ENCODE assay signal across 8 cellular contexts in the genomic region with DNA sequence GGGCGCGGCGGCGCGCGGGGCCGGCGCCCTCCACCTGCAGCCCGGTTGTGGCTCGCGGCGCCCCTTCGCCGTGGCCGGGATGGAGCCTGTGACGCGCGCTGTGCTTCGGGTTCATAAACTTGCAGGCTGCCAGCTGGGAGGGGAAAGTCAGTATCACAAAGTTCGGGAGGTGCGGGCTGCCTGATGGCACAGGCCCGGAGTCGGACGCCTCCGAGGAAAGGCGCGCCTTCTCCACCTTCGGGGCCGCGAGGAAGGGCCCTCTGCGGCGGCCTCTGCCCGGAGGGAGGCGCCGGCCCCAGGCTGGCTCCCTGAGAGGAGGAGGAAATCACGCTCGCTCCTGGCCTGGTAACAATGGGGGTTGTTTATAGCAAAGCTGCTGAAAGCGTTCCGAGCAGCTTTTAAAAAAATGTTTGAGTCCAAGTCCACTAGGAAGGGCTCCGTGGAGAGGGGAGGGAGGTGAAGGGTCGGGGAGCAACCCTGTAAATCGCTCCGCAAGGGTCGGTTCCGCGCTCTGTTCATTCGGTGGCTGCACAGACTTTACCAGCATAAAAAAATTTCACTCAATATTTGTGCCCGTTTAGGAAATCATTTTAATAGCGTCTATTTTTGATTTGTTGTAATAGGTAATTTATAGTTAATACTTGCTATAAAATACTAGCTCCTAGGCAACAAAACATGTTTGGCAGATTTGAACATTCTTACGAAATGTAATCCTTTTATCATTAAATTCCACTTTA. TPM values are rescaled to one million over a fixed set of nuclear protein-coding genes. Genes with fewer than 3 reads are reported as not detected.
DNase-seq lines count a peak whose midpoint lies in the region; ATAC-seq and TF ChIP-seq lines count a peak whose summit lies in the region.

No MANE protein-coding gene starts in this region.

- DNase-seq in AG09309 (ENCODE audit: low read depth) (no peak), Peyer's patch (peak in 2 of 3 donors; percentile 73 to 79), ascending aorta (ENCODE audit: low spot score in 2 of 2) (peak in 1 of 2 donors; percentile 73), left ventricle myocardium inferior (peak; percentile 44), NCI-H1930 (lab: John Stamatoyannopoulos, UW) (no peak)

- intact Hi-C loops in ascending aorta (cut with DNase I) (loop anchor here (5.0 kb wide), 1 partner anchor 280 kb away; no protein-coding TSS in a partner anchor), left ventricle myocardium inferior (cut with micrococcal nuclease) (no loop called here)

- no peak overlapping the region for H3K9ac ChIP-seq in parathyroid adenoma

- H3K27me3 ChIP-seq in Peyer's patch (no peaks in the 10 kb centered on the region), ascending aorta (no peaks in the 10 kb centered on the region), left ventricle myocardium inferior (ENCODE audit: low read depth) (no peaks in the 10 kb centered on the region), parathyroid adenoma (ENCODE audit: control insufficient read depth, insufficient read depth, low read length) (no peaks in the 10 kb centered on the region)

- H3K9me3 ChIP-seq in Peyer's patch (no peaks in the 10 kb centered on the region), ascending aorta (no peaks in the 10 kb centered on the region), left ventricle myocardium inferior (replicated peaks) (no peaks in the 10 kb centered on the region), parathyroid adenoma (ENCODE audit: control insufficient read depth, low read length) (no peaks in the 10 kb centered on the region)

- H3K4me3 ChIP-seq in AG09309 (ENCODE audit: control insufficient read depth, low read depth, low read length) (peak overlapping the region; percentile 64), Peyer's patch (peak overlapping the region; percentile 54 to 91 (median 66)), ascending aorta (peak overlapping the region; percentile 84 to 86), left ventricle myocardium inferior (peak overlapping the region; percentile 87), parathyroid adenoma (ENCODE audit: low read depth, low read length) (peak overlapping the region; percentile 57)

- H3K36me3 ChIP-seq in Peyer's patch (no peaks in the 10 kb centered on the region), ascending aorta (no peaks in the 10 kb centered on the region), left ventricle myocardium inferior (no peaks in the 10 kb centered on the region), parathyroid adenoma (ENCODE audit: control insufficient read depth, insufficient read depth, low read length) (no peaks in the 10 kb centered on the region)

- peak overlapping the region; percentile 11 to 96 (median 74) for H3K27ac ChIP-seq in Peyer's patch
- H3K27ac ChIP-seq in ascending aorta = peak overlapping the region; percentile 57 to 60
- H3K27ac ChIP-seq in left ventricle myocardium inferior (replicated peaks) = peak overlapping the region; percentile 77
- H3K27ac ChIP-seq in parathyroid adenoma = peak overlapping the region; percentile 67

- peak overlapping the region; percentile 67 for H3K4me2 ChIP-seq in parathyroid adenoma (ENCODE audit: low read length)

- TF ChIP-seq POLR2A in Peyer's patch (IDR thresholded peaks at IDR 0.05) = peak; percentile 13 to 31

- ATAC-seq in GM18511 (IDR thresholded peaks at IDR 0.05; ENCODE audit: unreplicated experiment) (peak; percentile 38), HG03095 (IDR thresholded peaks at IDR 0.05; ENCODE audit: unreplicated experiment) (peak; percentile 24)

- peak overlapping the region; percentile 81 for H2AFZ ChIP-seq in parathyroid adenoma

- peaks cover 19% of the 10 kb centered on the region for H3K79me2 ChIP-seq in parathyroid adenoma

- peaks cover 0 to 31% (median 6%) of the 10 kb centered on the region in 4 donors for H3K4me1 ChIP-seq in Peyer's patch
- H3K4me1 ChIP-seq in ascending aorta = peaks cover 9 to 12% of the 10 kb centered on the region in 2 donors
- peaks cover 71% of the 10 kb centered on the region for H3K4me1 ChIP-seq in left ventricle myocardium inferior
- peaks cover 6% of the 10 kb centered on the region for H3K4me1 ChIP-seq in parathyroid adenoma

- TF ChIP-seq CTCF in AG09309 (IDR thresholded peaks at IDR 0.05; ENCODE audit: control insufficient read depth, insufficient read depth, low read depth, low read length, missing control alignments) = no peak
- peak in 1 of 6 experiments; percentile 11 for TF ChIP-seq CTCF in Peyer's patch (IDR thresholded peaks at IDR 0.05)
- no peak for TF ChIP-seq CTCF in ascending aorta (IDR thresholded peaks at IDR 0.05)
- peak; percentile 21 for TF ChIP-seq CTCF in left ventricle myocardium inferior (IDR thresholded peaks at IDR 0.05; ENCODE audit: borderline replicate concordance)
- TF ChIP-seq CTCF in parathyroid adenoma (IDR thresholded peaks at IDR 0.05) = peak; percentile 15

RNA-seq across cellular contexts. Expression of a gene that starts 1.0 kb away (rescaled TPM):
- total RNA-seq in Peyer's patch (100 to 1,000 TPM; 265 to 326 (median 313) TPM), ascending aorta (102 TPM), left ventricle myocardium inferior (54.9 TPM)

Comparison
In these comparisons a context has a peak if more than half of its experiments do, and no peak if none do; other contexts are left out.
1. DNase-seq: peak in Peyer's patch (2 of 3) and left ventricle myocardium inferior (single experiment); none in AG09309 (single experiment) and NCI-H1930 (0 of 2).
2. CTCF ChIP-seq: peak in left ventricle myocardium inferior (single experiment) and parathyroid adenoma (single experiment); none in AG09309 (single experiment) and ascending aorta (0 of 3).
3. Peak in every context shown above with its lines, with median percentiles within 50 percentile points of each other: H3K4me3 ChIP-seq and H3K27ac ChIP-seq.